17 cellular contexts compared by ENCODE assay signal in the genomic region with DNA sequence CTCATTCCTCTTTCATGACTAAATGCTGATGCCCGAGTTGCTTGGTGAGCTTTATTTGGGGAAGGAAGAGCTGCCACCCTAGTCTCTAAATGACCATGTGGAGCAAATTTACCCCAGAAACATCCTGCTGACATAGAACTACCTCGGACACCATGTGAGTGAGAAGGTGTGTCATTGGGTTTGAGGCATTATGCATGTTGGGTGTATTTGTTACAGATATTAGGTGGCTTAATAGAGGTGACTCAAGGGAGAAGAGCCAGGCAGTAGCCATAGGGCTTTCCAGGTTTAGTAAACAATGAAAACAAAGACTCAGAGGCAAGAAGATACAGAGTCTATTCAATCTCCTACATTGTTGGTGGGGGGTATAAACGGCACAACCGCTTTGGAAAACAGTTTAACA.
DNase-seq lines count a peak whose midpoint lies in the region; ATAC-seq, FAIRE-seq and TF ChIP-seq lines count a peak whose summit lies in the region.
"Had no signal": no experiment of that assay in that cellular context is flagged by ENCODE, and none has a peak within 500 bp of the region (broad histone marks: within the 10 kb centered on the region; RNA-seq: fewer than 3 reads in every experiment).

No MANE protein-coding gene starts in this region.

- TF ChIP-seq CTCF in tibial artery (IDR thresholded peaks at IDR 0.05) = no peak

- peak overlapping the region; percentile 23 for H3K4me3 Mint-ChIP-seq in stimulated activated naive CD8-positive, alpha-beta T cell treated with anti-CD3 and anti-CD28 coated beads, Interleukin-15, Interleukin-2, amounts not matched to agents 100 ng/mL and 50 ng/mL, for 24 hours
- no peak overlapping the region for H3K4me3 Mint-ChIP-seq in stimulated activated naive CD8-positive, alpha-beta T cell treated with anti-CD3 and anti-CD28 coated beads, Interleukin-15, amount 100 ng/mL, for 72 hours
- H3K4me3 Mint-ChIP-seq: CD4-positive, alpha-beta T cell; GM23338 had no signal

- no peak for DNase-seq in stimulated activated naive CD8-positive, alpha-beta T cell treated with anti-CD3 and anti-CD28 coated beads, Interleukin-15, amount 100 ng/mL, for 72 hours
- peak; percentile 12 for DNase-seq in RCC 7860 (ENCODE audit: low spot score)
- DNase-seq in activated CD4-positive, alpha-beta T cell treated with anti-CD3 and anti-CD28 coated beads, Interleukin-2, amount 50 U/mL, for 4 hours = no peak
- DNase-seq in tibial artery = no peak
- DNase-seq in NCI-H446 (lab: John Stamatoyannopoulos, UW) = no peak
- no peak for DNase-seq in posterior vena cava (ENCODE audit: low spot score)
- DNase-seq: Caco-2; CD4-positive, alpha-beta T cell; NCI-H2107; NCI-H2227 treated with DMSO at 0.1 percent for 48 hours; SIG-M5 had no signal

- H3K4me3 ChIP-seq in tibial artery = no peak overlapping the region
- H3K4me3 ChIP-seq: GM23338, K562 had no signal

- no peaks in the 10 kb centered on the region for H3K36me3 Mint-ChIP-seq in stimulated activated naive CD8-positive, alpha-beta T cell treated with anti-CD3 and anti-CD28 coated beads, Interleukin-15, Interleukin-2, amounts not matched to agents 100 ng/mL and 50 ng/mL, for 24 hours (ENCODE audit: low read depth)

- FAIRE-seq in RCC 7860 (lab: Jason Lieb, UNC) = no peak
- FAIRE-seq: A204.1, K562 had no signal

- H3K27me3 ChIP-seq in tibial artery = no peaks in the 10 kb centered on the region

- H3K27ac ChIP-seq in tibial artery = no peak overlapping the region
- H3K27ac ChIP-seq: RWPE1 had no signal

- peaks cover 0 to 20% (median 8%) of the 10 kb centered on the region in 4 donors for H3K4me1 ChIP-seq in tibial artery
- H3K4me1 ChIP-seq: Caco-2 had no signal

- ATAC-seq in stimulated activated naive CD8-positive, alpha-beta T cell treated with anti-CD3 and anti-CD28 coated beads, Interleukin-15, amount 100 ng/mL, for 72 hours = no peak
- ATAC-seq in esophagus mucosa = peak; percentile 28

- intact Hi-C loops in tibial artery (cut with DNase I; ENCODE audit: low total_unique reads) (loop anchor here (5.0 to 10.0 kb wide), 2 partner anchors 92 to 260 kb away; no protein-coding TSS in a partner anchor), posterior vena cava (cut with DNase I) (no loop called here)

- H3K9me3 ChIP-seq in tibial artery = no peaks in the 10 kb centered on the region
- H3K9me3 ChIP-seq: Caco-2 had no signal

- H3K4me1 Mint-ChIP-seq in stimulated activated naive CD8-positive, alpha-beta T cell treated with anti-CD3 and anti-CD28 coated beads, Interleukin-15, Interleukin-2, amounts not matched to agents 100 ng/mL and 50 ng/mL, for 24 hours (ENCODE audit: low read depth) = peaks cover 60% of the 10 kb centered on the region
- H3K4me1 Mint-ChIP-seq in stimulated activated naive CD8-positive, alpha-beta T cell treated with anti-CD3 and anti-CD28 coated beads, Interleukin-15, amount 100 ng/mL, for 72 hours = peaks cover 32% of the 10 kb centered on the region

- H3K27ac Mint-ChIP-seq in stimulated activated naive CD8-positive, alpha-beta T cell treated with anti-CD3 and anti-CD28 coated beads, Interleukin-15, Interleukin-2, amounts not matched to agents 100 ng/mL and 50 ng/mL, for 24 hours = no peak overlapping the region
- H3K27ac Mint-ChIP-seq in stimulated activated naive CD8-positive, alpha-beta T cell treated with anti-CD3 and anti-CD28 coated beads, Interleukin-15, amount 100 ng/mL, for 72 hours = no peak overlapping the region
- H3K27ac Mint-ChIP-seq: CD4-positive, alpha-beta T cell; GM23338 had no signal

- no peaks in the 10 kb centered on the region for H3K27me3 Mint-ChIP-seq in stimulated activated naive CD8-positive, alpha-beta T cell treated with anti-CD3 and anti-CD28 coated beads, Interleukin-15, Interleukin-2, amounts not matched to agents 100 ng/mL and 50 ng/mL, for 24 hours
- H3K27me3 Mint-ChIP-seq in stimulated activated naive CD8-positive, alpha-beta T cell treated with anti-CD3 and anti-CD28 coated beads, Interleukin-15, amount 100 ng/mL, for 72 hours = no peaks in the 10 kb centered on the region

- H3K36me3 ChIP-seq in tibial artery = no peaks in the 10 kb centered on the region

- no peaks in the 10 kb centered on the region for H3K9me3 Mint-ChIP-seq in stimulated activated naive CD8-positive, alpha-beta T cell treated with anti-CD3 and anti-CD28 coated beads, Interleukin-15, Interleukin-2, amounts not matched to agents 100 ng/mL and 50 ng/mL, for 24 hours
- H3K9me3 Mint-ChIP-seq in stimulated activated naive CD8-positive, alpha-beta T cell treated with anti-CD3 and anti-CD28 coated beads, Interleukin-15, amount 100 ng/mL, for 72 hours = no peaks in the 10 kb centered on the region
- H3K9me3 Mint-ChIP-seq: CD4-positive, alpha-beta T cell had no signal
